Comparison of ENCODE assay signal across 1 cellular context in genomic region chr3:42735021-42735420, GRCh38.
TF ChIP-seq lines count a peak whose summit lies in the region.

No MANE protein-coding gene starts in this region.

TF ChIP-seq in HepG2, 621 proteins besides CTCF, POLR2A, EP300 and RAD21:
- 0 out of 2 replicates have a peak, but pooled peaks have one; percentile 4 for TF ChIP-seq ZMYM3 (CRISPR knock-in tag; IDR thresholded peaks at IDR 0.05)
- no peak for TF ChIP-seq MBD4 (IDR thresholded peaks at IDR 0.05; ENCODE audit: borderline replicate concordance, low read length)
